In genomic region chr10:110077436-110078120, GRCh38 we compare ENCODE assay signal across 8 cellular contexts.
DNase-seq lines count a peak whose midpoint lies in the region; ATAC-seq, FAIRE-seq and TF ChIP-seq lines count a peak whose summit lies in the region.

No MANE protein-coding gene starts in this region.

- FAIRE-seq in GM18507 (lab: Jason Lieb, UNC) = peak; percentile 80

- no peaks in the 10 kb centered on the region for H3K9me2 ChIP-seq in PC-3 (replicated peaks; ENCODE audit: low read length)

- no peaks in the 10 kb centered on the region for H4K20me1 ChIP-seq in PC-3 (ENCODE audit: low read length)

- peak overlapping the region; percentile 68 for H3K27ac ChIP-seq in PC-3 (ENCODE audit: low read length)
- H3K27ac ChIP-seq in psoas muscle = peak overlapping the region; percentile 54

- no peak overlapping the region for H3K4me3 ChIP-seq in PC-3 (ENCODE audit: low read length)
- peak overlapping the region; percentile 26 for H3K4me3 ChIP-seq in epithelial cell of proximal tubule (ENCODE audit: low read depth, low read length)
- H3K4me3 ChIP-seq in psoas muscle = peak overlapping the region; percentile 43

- H2AFZ ChIP-seq in PC-3 (ENCODE audit: low read length) = no peak overlapping the region

- TF ChIP-seq CTCF in PC-3 (conservative IDR thresholded peaks at IDR 0.05; ENCODE audit: low read depth, low read length) = no peak
- no peak for TF ChIP-seq CTCF in epithelial cell of proximal tubule (conservative IDR thresholded peaks at IDR 0.05; ENCODE audit: low read depth, low read length)
- TF ChIP-seq CTCF in psoas muscle (IDR thresholded peaks at IDR 0.05) = no peak
- no peak for TF ChIP-seq CTCF in WTC11 (IDR thresholded peaks at IDR 0.05)

- BruUV-seq in PC-3 (replicated peaks; lab: Mats Ljungman, UMichigan) = no TSS peak

- no peak overlapping the region for H3K27ac Mint-ChIP-seq in WTC11

- peaks cover 3% of the 10 kb centered on the region for H3F3A ChIP-seq in PC-3 (ENCODE audit: low read length, unreplicated experiment)

- H3K36me3 Mint-ChIP-seq in WTC11 = no peaks in the 10 kb centered on the region

- CTCF ChIA-PET in PC-3 (lab: Charles Lee) (no interaction called here), WTC11 (lab: Charles Lee) (interaction anchor here (1.0 kb wide), 1 partner anchor 43 kb away, joined by 4 read pairs; no protein-coding TSS in a partner anchor)

- DNase-seq in GM18507 (ENCODE audit: extremely low spot score, insufficient read length, low read depth) = no peak
- DNase-seq in PC-3 = no peak
- no peak for DNase-seq in epithelial cell of proximal tubule (ENCODE audit: low read depth)
- DNase-seq in psoas muscle = no peak
- no peak for DNase-seq in NCI-H526 treated with DMSO at 0.1 percent for 48 hours (lab: John Stamatoyannopoulos, UW)
- DNase-seq in WTC11 (ENCODE audit: low spot score) = no peak
- no peak for DNase-seq in NCI-H128 (lab: John Stamatoyannopoulos, UW; ENCODE audit: unreplicated experiment)
- no peak for DNase-seq in stimulated activated CD4-positive, alpha-beta T cell treated with anti-CD3 and anti-CD28 coated beads, Interleukin-2, amount 100 ng/mL, for 48 hours

- no peaks in the 10 kb centered on the region for H3K9me3 Mint-ChIP-seq in WTC11

- no peaks in the 10 kb centered on the region for H3K36me3 ChIP-seq in PC-3 (ENCODE audit: low read depth, low read length)
- no peaks in the 10 kb centered on the region for H3K36me3 ChIP-seq in psoas muscle (ENCODE audit: insufficient read depth in 1 of 2, low read depth in 1 of 2)

- H3K4me2 ChIP-seq in PC-3 (ENCODE audit: low read length) = peak overlapping the region; percentile 48

- no peak overlapping the region for H3K9ac ChIP-seq in PC-3 (ENCODE audit: low read length)

- ATAC-seq in PC-3 = no peak
- no peak for ATAC-seq in psoas muscle
- no peak for ATAC-seq in WTC11

- H3K4me1 ChIP-seq in PC-3 (ENCODE audit: insufficient read depth, low read length) (peaks cover 45% of the 10 kb centered on the region), psoas muscle (peaks cover 69% of the 10 kb centered on the region)

- intact Hi-C loops in PC-3 (cut with micrococcal nuclease) (no loop called here), psoas muscle (cut with DNase I) (no loop called here)

- 72 to 84% (median 72%) methylated on average over 5 of the region's 5 CpGs for WGBS in psoas muscle, 3 donors

- peaks cover 55% of the 10 kb centered on the region for H3K4me1 Mint-ChIP-seq in WTC11

- H3K79me2 ChIP-seq in PC-3 (ENCODE audit: low read length) = 0 out of 2 replicates have a peak, but pooled peaks cover 4% of the 10 kb centered on the region

- no peaks in the 10 kb centered on the region for H3K27me3 ChIP-seq in PC-3 (ENCODE audit: low read length)
- no peaks in the 10 kb centered on the region for H3K27me3 ChIP-seq in psoas muscle (ENCODE audit: insufficient read depth in 3 of 3, low read length in 2 of 3)

- no peak overlapping the region for H3K4me3 Mint-ChIP-seq in WTC11

- no peaks in the 10 kb centered on the region for H3K27me3 Mint-ChIP-seq in WTC11 (ENCODE audit: low read depth)

- H3K9me3 ChIP-seq in PC-3 (ENCODE audit: low read length) (no peaks in the 10 kb centered on the region), psoas muscle (no peaks in the 10 kb centered on the region)

- POLR2A ChIA-PET in PC-3 (lab: Charles Lee; ENCODE audit: unreplicated experiment) (no interaction called here), WTC11 (lab: Charles Lee) (interaction anchor here (1.1 kb wide), 1 partner anchor 12 kb away, joined by 3 read pairs; no protein-coding TSS in a partner anchor)

TF ChIP-seq in WTC11, 78 proteins besides CTCF, POLR2A, EP300 and RAD21:
- no peak for TF ChIP-seq ZNF425 (CRISPR knock-in tag; conservative IDR thresholded peaks at IDR 0.05)
- TF ChIP-seq PRDM15 (CRISPR knock-in tag; IDR thresholded peaks at IDR 0.05) = no peak
- no peak for TF ChIP-seq SMAD3 (CRISPR knock-in tag; IDR thresholded peaks at IDR 0.05; ENCODE audit: borderline replicate concordance)
- no peak for TF ChIP-seq CREM (CRISPR knock-in tag; IDR thresholded peaks at IDR 0.05)
- TF ChIP-seq E2F5 (CRISPR knock-in tag; IDR thresholded peaks at IDR 0.05) = no peak
- TF ChIP-seq ZSCAN18 (CRISPR knock-in tag; IDR thresholded peaks at IDR 0.05) = no peak
- TF ChIP-seq GRHL2 (CRISPR knock-in tag; IDR thresholded peaks at IDR 0.05; ENCODE audit: insufficient replicate concordance, severe bottlenecking) = no peak
- TF ChIP-seq ZNF396 (CRISPR knock-in tag; IDR thresholded peaks at IDR 0.05; ENCODE audit: borderline replicate concordance) = no peak
- TF ChIP-seq KAT7 (CRISPR knock-in tag; IDR thresholded peaks at IDR 0.05; ENCODE audit: borderline replicate concordance) = no peak
- no peak for TF ChIP-seq NFATC4 (CRISPR knock-in tag; IDR thresholded peaks at IDR 0.05)
- no peak for TF ChIP-seq NR2C2 (CRISPR knock-in tag; IDR thresholded peaks at IDR 0.05)
- no peak for TF ChIP-seq TEAD4 (CRISPR knock-in tag; IDR thresholded peaks at IDR 0.05)
- no peak for TF ChIP-seq ZNF416 (CRISPR knock-in tag; IDR thresholded peaks at IDR 0.05)
- no peak for TF ChIP-seq IRF2 (CRISPR knock-in tag; IDR thresholded peaks at IDR 0.05; ENCODE audit: borderline replicate concordance, low read depth)
- TF ChIP-seq ATF3 (CRISPR knock-in tag; conservative IDR thresholded peaks at IDR 0.05) = no peak
- TF ChIP-seq GABPB1 (CRISPR knock-in tag; IDR thresholded peaks at IDR 0.05) = no peak
- no peak for TF ChIP-seq MXD4 (CRISPR knock-in tag; IDR thresholded peaks at IDR 0.05; ENCODE audit: borderline replicate concordance)
- no peak for TF ChIP-seq RELA (CRISPR knock-in tag; IDR thresholded peaks at IDR 0.05; ENCODE audit: borderline replicate concordance)
- TF ChIP-seq ZNF671 (CRISPR knock-in tag; IDR thresholded peaks at IDR 0.05) = no peak
